19 cellular contexts compared by ENCODE assay signal in the genomic region with DNA sequence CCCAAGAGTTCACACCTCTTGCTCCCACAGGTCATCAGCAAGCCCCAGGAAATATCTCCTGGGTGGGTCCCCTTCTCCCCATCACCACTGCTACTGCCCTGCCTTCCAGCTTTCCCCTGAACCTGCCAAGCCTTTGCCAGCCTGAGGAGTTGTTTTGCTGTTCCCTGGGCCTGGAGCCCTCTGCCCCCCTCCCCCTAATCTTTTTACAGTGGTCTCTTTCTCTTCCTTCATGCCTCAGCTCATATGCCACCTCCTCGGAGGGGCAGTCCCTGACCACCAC. TPM values are rescaled to one million over a fixed set of nuclear protein-coding genes. Genes with fewer than 3 reads are reported as not detected.
"Had no signal": no experiment of that assay in that cellular context is flagged by ENCODE, and none has a peak within 500 bp of the region (broad histone marks: within the 10 kb centered on the region; RNA-seq: fewer than 3 reads in every experiment).

No MANE protein-coding gene starts in this region.

- H3K27ac ChIP-seq: brain microvascular endothelial cell, dorsolateral prefrontal cortex, esophagus squamous epithelium, left lung, ovary, thoracic aorta had no signal

- H3K36me3 ChIP-seq: brain microvascular endothelial cell, esophagus squamous epithelium, left lung, ovary, stomach, thoracic aorta had no signal

- H3K27ac Mint-ChIP-seq: activated T-helper 2 cell treated with anti-CD3 and anti-CD28 coated beads, Interferon-gamma antibody, Interleukin-2, Interleukin-4, amounts not matched to agents 10 μg/mL and 5 μg/mL and 100 μg/mL, durations not matched to agents 14 hours and 24 hours and 36 hours had no signal

- H3K9me3 ChIP-seq: esophagus squamous epithelium, left lung, ovary, stomach, thoracic aorta had no signal

- H3K27me3 ChIP-seq: dorsolateral prefrontal cortex, ovary had no signal

- H3K9me3 Mint-ChIP-seq: activated T-helper 2 cell treated with anti-CD3 and anti-CD28 coated beads, Interferon-gamma antibody, Interleukin-2, Interleukin-4, amounts not matched to agents 10 μg/mL and 5 μg/mL and 100 μg/mL, durations not matched to agents 14 hours and 24 hours and 36 hours; nephron had no signal

- H3K4me3 ChIP-seq: dorsolateral prefrontal cortex had no signal

- DNase-seq: activated CD4-positive, alpha-beta T cell treated with anti-CD3 and anti-CD28 coated beads for 4 hours; activated CD8-positive, alpha-beta memory T cell treated with anti-CD3 and anti-CD28 coated beads for 24 hours; activated naive CD4-positive, alpha-beta T cell treated with anti-CD3 and anti-CD28 coated beads, Interleukin-2, amount 50 U/mL, for 16 hours; activated T-cell treated with anti-CD3 and anti-CD28 coated beads for 4 hours; amygdala; brain microvascular endothelial cell; esophagus squamous epithelium; foreskin fibroblast; islet precursor cell; ovary; stimulated activated CD4-positive, alpha-beta T cell treated with anti-CD3 and anti-CD28 coated beads, Interleukin-12 subunit alpha, Interleukin-12 subunit beta, amount 100 ng/mL, for 4 hours; stomach; T1000 had no signal

- H3K4me1 ChIP-seq: left lung had no signal

RNA-seq across cellular contexts. Expression of a gene that starts 44.3 kb away (rescaled TPM):
- total RNA-seq: activated T-helper 2 cell treated with anti-CD3 and anti-CD28 coated beads, Interferon-gamma antibody, Interleukin-2, Interleukin-4, amounts not matched to agents 10 μg/mL and 5 μg/mL and 100 μg/mL, durations not matched to agents 14 hours and 24 hours and 36 hours; left lung; SK-MEL-5; thoracic aorta had no signal
